31 cellular contexts compared by ENCODE assay signal in genomic region chr16:12354296-12354818, GRCh38.
"Had no signal": no experiment of that assay in that cellular context is flagged by ENCODE, and none has a peak within 500 bp of the region (broad histone marks: within the 10 kb centered on the region; RNA-seq: fewer than 3 reads in every experiment).

No MANE protein-coding gene starts in this region.

- H3K27ac ChIP-seq: breast epithelium, neutrophil, ovary, skin epidermis had no signal

- H3K9me3 ChIP-seq: breast epithelium, neutrophil, ovary, uterus had no signal

- H3K4me1 ChIP-seq: breast epithelium, uterus had no signal

- DNase-seq: activated CD4-positive, alpha-beta memory T cell treated with anti-CD3 and anti-CD28 coated beads, Interleukin-2, amount 10 ng/mL, durations not matched to agents 7 days and 5 days; activated CD4-positive, alpha-beta T cell treated with anti-CD3 and anti-CD28 coated beads for 36 hours; activated CD4-positive, CD25-positive, alpha-beta regulatory T cell; activated CD8-positive, alpha-beta memory T cell treated with anti-CD3 and anti-CD28 coated beads, Interleukin-2, amount 50 U/mL, for 48 hours; activated gamma-delta T cell treated with Interleukin-2 at 50 U/mL for 16 hours; activated naive CD4-positive, alpha-beta T cell treated with anti-CD3 and anti-CD28 coated beads, Interleukin-2, amount 50 U/mL, for 16 hours; activated T-cell treated with anti-CD3 and anti-CD28 coated beads, Interleukin-2, amount 50 U/mL, for 24 hours; amniotic stem cell; central memory CD4-positive, alpha-beta T cell; effector memory CD4-positive, alpha-beta T cell; erythroblast; foreskin fibroblast; head of caudate nucleus; immature natural killer cell; kidney; left colon; ovary; stimulated activated CD4-positive, alpha-beta T cell treated with anti-CD3 and anti-CD28 coated beads, Interleukin-12 subunit alpha, Interleukin-12 subunit beta, amount 100 ng/mL, for 4 hours; stimulated activated CD4-positive, alpha-beta T cell treated with anti-CD3 and anti-CD28 coated beads, Interleukin-4, amount 100 ng/mL, for 1 hour; stimulated activated naive CD8-positive, alpha-beta T cell treated with anti-CD3 and anti-CD28 coated beads, Interleukin-15, Interleukin-2, amounts not matched to agents 100 U/mL and 50 U/mL, for 24 hours; T-helper 1 cell; uterus had no signal

- H3K4me3 ChIP-seq: breast epithelium, ovary, skin epidermis, uterus had no signal

- H3K27me3 Mint-ChIP-seq: activated CD4-positive, alpha-beta memory T cell treated with anti-CD3 and anti-CD28 coated beads, Interleukin-2, amount 10 ng/mL, durations not matched to agents 7 days and 5 days; activated CD4-positive, alpha-beta T cell treated with anti-CD3 and anti-CD28 coated beads for 36 hours; activated T-cell treated with anti-CD3 and anti-CD28 coated beads, Interleukin-2, amount 50 U/mL, for 24 hours; dendritic cell treated with granulocyte-macrophage colony-stimulating factor and Interleukin-4, amounts not matched to agents 40 ng/mL and 50 ng/mL, for 4 days; progenitor cell of endocrine pancreas; type B pancreatic cell had no signal

- H3K9me3 Mint-ChIP-seq: activated CD4-positive, alpha-beta memory T cell treated with anti-CD3 and anti-CD28 coated beads, Interleukin-2, amount 10 ng/mL, durations not matched to agents 7 days and 5 days; dendritic cell treated with granulocyte-macrophage colony-stimulating factor and Interleukin-4, amounts not matched to agents 40 ng/mL and 50 ng/mL, for 4 days; immature natural killer cell; nephron; T-helper 2 cell treated with Interferon-gamma antibody and Interleukin-4, amounts not matched to agents 5 μg/mL and 100 μg/mL, for 36 hours; type B pancreatic cell had no signal

- H3K4me1 Mint-ChIP-seq: activated CD4-positive, alpha-beta memory T cell treated with anti-CD3 and anti-CD28 coated beads, Interleukin-2, amount 10 ng/mL, durations not matched to agents 7 days and 5 days; activated CD4-positive, alpha-beta T cell treated with anti-CD3 and anti-CD28 coated beads for 36 hours had no signal

- H3K27ac Mint-ChIP-seq: activated CD4-positive, alpha-beta memory T cell treated with anti-CD3 and anti-CD28 coated beads, Interleukin-2, amount 10 ng/mL, durations not matched to agents 7 days and 5 days; activated CD4-positive, alpha-beta T cell treated with anti-CD3 and anti-CD28 coated beads for 36 hours; activated T-cell treated with anti-CD3 and anti-CD28 coated beads, Interleukin-2, amount 50 U/mL, for 24 hours; dendritic cell treated with granulocyte-macrophage colony-stimulating factor and Interleukin-4, amounts not matched to agents 40 ng/mL and 50 ng/mL, for 4 days; nephron; progenitor cell of endocrine pancreas; T-helper 2 cell treated with Interferon-gamma antibody and Interleukin-4, amounts not matched to agents 5 μg/mL and 100 μg/mL, for 36 hours; type B pancreatic cell had no signal

- H3K4me3 Mint-ChIP-seq: activated CD4-positive, alpha-beta memory T cell treated with anti-CD3 and anti-CD28 coated beads, Interleukin-2, amount 10 ng/mL, durations not matched to agents 7 days and 5 days; activated CD4-positive, alpha-beta T cell treated with anti-CD3 and anti-CD28 coated beads for 36 hours; activated T-cell treated with anti-CD3 and anti-CD28 coated beads, Interleukin-2, amount 50 U/mL, for 24 hours; dendritic cell treated with granulocyte-macrophage colony-stimulating factor and Interleukin-4, amounts not matched to agents 40 ng/mL and 50 ng/mL, for 4 days; immature natural killer cell; nephron; T-helper 2 cell treated with Interferon-gamma antibody and Interleukin-4, amounts not matched to agents 5 μg/mL and 100 μg/mL, for 36 hours; type B pancreatic cell had no signal

- H3K27me3 ChIP-seq: breast epithelium, neutrophil, ovary, uterus had no signal

- H3K36me3 ChIP-seq: breast epithelium, neutrophil, ovary, uterus had no signal

- ATAC-seq: activated CD4-positive, alpha-beta T cell treated with anti-CD3 and anti-CD28 coated beads for 36 hours; left colon; sciatic nerve; stimulated activated naive CD8-positive, alpha-beta T cell treated with anti-CD3 and anti-CD28 coated beads, Interleukin-15, Interleukin-2, amounts not matched to agents 100 U/mL and 50 U/mL, for 24 hours had no signal
